In genomic region chr9:72362680-72363139, GRCh38 we compare ENCODE assay signal across 8 cellular contexts. TPM values are rescaled to one million over a fixed set of nuclear protein-coding genes. Genes with fewer than 3 reads are reported as not detected.
DNase-seq lines count a peak whose midpoint lies in the region; ATAC-seq and TF ChIP-seq lines count a peak whose summit lies in the region.

No MANE protein-coding gene starts in this region.

- peaks cover 14 to 56% of the 10 kb centered on the region in 2 donors for H3K36me3 Mint-ChIP-seq in CD4-positive, alpha-beta memory T cell
- H3K36me3 Mint-ChIP-seq in progenitor cell of endocrine pancreas (ENCODE audit: insufficient read depth): peaks cover 19% of the 10 kb centered on the region

- peaks cover 65% of the 10 kb centered on the region for H3K4me1 ChIP-seq in CD4-positive, alpha-beta memory T cell (ENCODE audit: insufficient read depth, low read length)
- peaks cover 0 to 6% of the 10 kb centered on the region in 2 donors for H3K4me1 ChIP-seq in aorta (ENCODE audit: control insufficient read depth in 1 of 2, insufficient read depth in 2 of 2, low read length in 2 of 2)

- H3K27me3 Mint-ChIP-seq in CD4-positive, alpha-beta memory T cell: no peaks in the 10 kb centered on the region
- no peaks in the 10 kb centered on the region for H3K27me3 Mint-ChIP-seq in progenitor cell of endocrine pancreas

- H3K4me3 Mint-ChIP-seq in CD4-positive, alpha-beta memory T cell: peak overlapping the region; percentile 89 to 97 (median 94)
- peak overlapping the region; percentile 89 for H3K4me3 Mint-ChIP-seq in progenitor cell of endocrine pancreas (ENCODE audit: low read depth)

- H3K27me3 ChIP-seq in CD4-positive, alpha-beta memory T cell (ENCODE audit: insufficient read depth, low read length): no peaks in the 10 kb centered on the region
- H3K27me3 ChIP-seq in aorta (ENCODE audit: control insufficient read depth in 1 of 2, insufficient read depth in 2 of 2, low read length in 1 of 2): no peaks in the 10 kb centered on the region

- POLR2A ChIA-PET in CD4-positive, alpha-beta memory T cell (lab: Charles Lee; ENCODE audit: partially characterized antibody): interaction anchor here (0.7 to 5.6 kb wide), 10 partner anchors 11 to 793 kb away, joined by 3 to 96 read pairs (median 4); partner anchors contain the start of genes ABHD17B and C9orf85

- no peaks in the 10 kb centered on the region for H3K9me3 ChIP-seq in CD4-positive, alpha-beta memory T cell (ENCODE audit: control insufficient read depth in 1 of 2, low read length in 2 of 2)
- no peaks in the 10 kb centered on the region for H3K9me3 ChIP-seq in aorta (ENCODE audit: control insufficient read depth, low read length)

- peak overlapping the region; percentile 81 to 99 (median 95) for H3K27ac Mint-ChIP-seq in CD4-positive, alpha-beta memory T cell
- H3K27ac Mint-ChIP-seq in progenitor cell of endocrine pancreas: peak overlapping the region; percentile 98

- H3K4me3 ChIP-seq in CD4-positive, alpha-beta memory T cell (ENCODE audit: low read length in 2 of 2): peak overlapping the region; percentile 32 to 98
- H3K4me3 ChIP-seq in aorta (ENCODE audit: low read length in 2 of 2): peak overlapping the region; percentile 89 to 95

- peaks cover 0 to 3% (median 0%) of the 10 kb centered on the region in 8 donors for H3K9me3 Mint-ChIP-seq in CD4-positive, alpha-beta memory T cell
- no peaks in the 10 kb centered on the region for H3K9me3 Mint-ChIP-seq in progenitor cell of endocrine pancreas (ENCODE audit: low read depth)

- WGBS in aorta, 2 donors: 0 to 1% methylated on average over 2 of the region's 2 CpGs

- ATAC-seq in GM19328 (IDR thresholded peaks at IDR 0.05; ENCODE audit: unreplicated experiment) (peak; percentile 25), HG03520 (IDR thresholded peaks at IDR 0.05; ENCODE audit: unreplicated experiment) (peak; percentile 39), left ventricle myocardium superior (peak; percentile 42), aorta (ENCODE audit: low FRiP score) (peak; percentile 51)

- CTCF ChIA-PET in CD4-positive, alpha-beta memory T cell (lab: Charles Lee; ENCODE audit: partially characterized antibody): interaction anchor here (0.7 to 1.6 kb wide), 8 partner anchors 11 to 745 kb away, joined by 3 to 7 read pairs (median 4); no protein-coding TSS in a partner anchor

- peaks cover 40 to 72% (median 53%) of the 10 kb centered on the region in 4 donors for H3K4me1 Mint-ChIP-seq in CD4-positive, alpha-beta memory T cell
- peaks cover 53% of the 10 kb centered on the region for H3K4me1 Mint-ChIP-seq in progenitor cell of endocrine pancreas (ENCODE audit: low read depth)

- H3K36me3 ChIP-seq in CD4-positive, alpha-beta memory T cell (ENCODE audit: insufficient read depth, low read length): peaks cover 14% of the 10 kb centered on the region
- H3K36me3 ChIP-seq in aorta (ENCODE audit: control insufficient read depth in 1 of 2, insufficient read depth in 2 of 2, low read length in 1 of 2): no peaks in the 10 kb centered on the region

- peak; percentile 31 to 62 (median 38) for DNase-seq in CD4-positive, alpha-beta memory T cell
- DNase-seq in SIG-M5 (lab: John Stamatoyannopoulos, UW): peak; percentile 44
- DNase-seq in anterior cingulate cortex (lab: John Stamatoyannopoulos, UW): peak; percentile 3 to 94 (median 75)
- peak; percentile 59 for DNase-seq in left ventricle myocardium superior
- no peak for DNase-seq in progenitor cell of endocrine pancreas (ENCODE audit: low spot score, unreplicated experiment)
- DNase-seq in aorta: peak in 1 of 2 donors; percentile 81

- peak overlapping the region; percentile 97 for H3K27ac ChIP-seq in CD4-positive, alpha-beta memory T cell (ENCODE audit: low read depth, low read length)
- peak overlapping the region; percentile 49 to 82 for H3K27ac ChIP-seq in aorta (ENCODE audit: low read depth in 1 of 2, low read length in 2 of 2)

- intact Hi-C loops in CD4-positive, alpha-beta memory T cell (cut with micrococcal nuclease): loop anchor here (1.0 to 5.0 kb wide), 4 partner anchors 9 to 1950 kb away; partner anchors contain the start of gene KLF9
- intact Hi-C loops in left ventricle myocardium superior (cut with micrococcal nuclease) (no loop called here), aorta (cut with DNase I) (loop anchor here in 1 of 2 donors (5.0 kb wide), 1 partner anchor 220 kb away; no protein-coding TSS in a partner anchor)

- no peak for TF ChIP-seq CTCF in progenitor cell of endocrine pancreas (IDR thresholded peaks at IDR 0.05; ENCODE audit: unreplicated experiment)

RNA-seq across cellular contexts. Expression of gene ZFAND5, which starts 2.3 kb away (rescaled TPM):
- total RNA-seq in CD4-positive, alpha-beta memory T cell: 100 to 1,000 TPM; 143 to 148 TPM
- polyA plus RNA-seq in CD4-positive, alpha-beta memory T cell: 10 to 100 TPM; 49.3 to 80.4 TPM
- total RNA-seq in left ventricle myocardium superior: 174 TPM
- total RNA-seq in progenitor cell of endocrine pancreas: 179 and 183 TPM in 2 replicates
- total RNA-seq in aorta: 100 to 1,000 TPM; 138 to 205 TPM
- 100 to 1,000 TPM in 1 of 2 donors, 10 to 100 TPM in 1; 79.4 to 147 TPM for polyA plus RNA-seq in aorta
